Comparison of ENCODE assay signal across 17 cellular contexts in the genomic region with DNA sequence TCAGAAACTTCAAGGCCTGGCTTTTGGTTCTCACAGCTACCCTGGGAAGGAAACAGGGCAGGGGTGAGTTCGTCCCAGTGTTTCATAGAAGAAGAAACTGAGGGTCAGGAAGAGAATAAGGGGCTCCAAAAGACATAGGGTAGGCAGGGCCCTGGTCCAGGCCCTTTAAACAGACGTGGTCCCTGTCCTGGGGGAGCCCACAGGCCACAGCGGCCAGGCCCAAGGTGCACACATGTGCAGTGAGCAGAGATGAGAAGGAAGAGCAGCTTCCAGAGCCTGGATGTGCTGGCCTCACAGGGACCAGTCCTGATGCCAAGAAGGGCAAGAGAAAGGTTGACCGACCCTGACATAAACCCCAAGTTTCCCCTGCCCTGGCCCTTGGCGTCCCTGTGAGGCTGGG.
DNase-seq lines count a peak whose midpoint lies in the region; ATAC-seq and TF ChIP-seq lines count a peak whose summit lies in the region.
"Had no signal": no experiment of that assay in that cellular context is flagged by ENCODE, and none has a peak within 500 bp of the region (broad histone marks: within the 10 kb centered on the region; RNA-seq: fewer than 3 reads in every experiment).

No MANE protein-coding gene starts in this region.

- H3K4me1 ChIP-seq in IMR-90 (ENCODE audit: control insufficient read depth, insufficient read depth, low read length) (peaks cover 35% of the 10 kb centered on the region), osteoblast (ENCODE audit: insufficient read depth, low read length) (peaks cover 29% of the 10 kb centered on the region)
- H3K4me1 ChIP-seq: Caco-2 had no signal

- peak overlapping the region; percentile 49; the same call in 1 of the 3 replicates for H2BK15ac ChIP-seq in IMR-90 (ENCODE audit: low read depth, low read length)

- no peak overlapping the region for H3K4me3 Mint-ChIP-seq in nephron
- H3K4me3 Mint-ChIP-seq: B cell; CD4-positive, CD25-positive, alpha-beta regulatory T cell; CD8-positive, alpha-beta T cell; GM23338; H9 had no signal

- no peaks in the 10 kb centered on the region for H3K9me3 ChIP-seq in IMR-90 (ENCODE audit: control insufficient read depth, insufficient read depth, low read length)
- H3K9me3 ChIP-seq in osteoblast (ENCODE audit: low read depth, low read length) = no peaks in the 10 kb centered on the region
- H3K9me3 ChIP-seq: BLaER1, Caco-2 had no signal

- no peak overlapping the region for H3K9ac ChIP-seq in IMR-90 (ENCODE audit: low read depth, low read length)
- H3K9ac ChIP-seq: BLaER1 had no signal

- H2AFZ ChIP-seq in IMR-90 (replicated peaks; ENCODE audit: low read length, poor library complexity) = peak overlapping the region; percentile 45
- no peak overlapping the region for H2AFZ ChIP-seq in osteoblast (ENCODE audit: low read length)
- H2AFZ ChIP-seq: GM23338 had no signal

- H2BK120ac ChIP-seq in IMR-90 (ENCODE audit: low read depth, low read length) = peak overlapping the region; percentile 47; the same call in 1 of the 2 replicates

- no peak overlapping the region for H2BK20ac ChIP-seq in IMR-90 (ENCODE audit: low read depth, low read length)

- no peak overlapping the region for H3K4me2 ChIP-seq in IMR-90 (ENCODE audit: low read depth, low read length)
- H3K4me2 ChIP-seq in osteoblast (ENCODE audit: insufficient read depth, low read length) = no peak overlapping the region
- H3K4me2 ChIP-seq: BLaER1, GM23338 had no signal

- H3K14ac ChIP-seq in IMR-90 (replicated peaks; ENCODE audit: low read depth, low read length) = no peak overlapping the region

- dilution Hi-C loops in IMR-90 (cut with HindIII; ENCODE audit: low sequenced_read_pairs, unreplicated experiment) = no loop called here

- H2BK5ac ChIP-seq in IMR-90 (ENCODE audit: low read depth, low read length, poor library complexity, severe bottlenecking) = no peak overlapping the region

- H3K27me3 ChIP-seq in IMR-90 (ENCODE audit: control insufficient read depth, insufficient read depth, low read length) (no peaks in the 10 kb centered on the region), osteoblast (ENCODE audit: insufficient read depth, low read length) (no peaks in the 10 kb centered on the region)
- H3K27me3 ChIP-seq: BLaER1 had no signal

- H3K56ac ChIP-seq in IMR-90 (ENCODE audit: extremely low read depth, insufficient read depth, low read length) = no peak overlapping the region

- DNase-seq in IMR-90 (no peak), osteoblast (ENCODE audit: insufficient read length, low spot score, missing footprints) (peak; percentile 30), RPMI8226 (no peak), epidermal melanocyte (ENCODE audit: insufficient read length, low spot score) (no peak), RWPE1 (ENCODE audit: low spot score) (no peak)
- DNase-seq: Caco-2; CD4-positive, CD25-positive, alpha-beta regulatory T cell; CD8-positive, alpha-beta T cell; DMS79 treated with DMSO at 0.1 percent for 48 hours; GF-D8; H9 had no signal

- no peaks in the 10 kb centered on the region for H3K36me3 Mint-ChIP-seq in nephron (ENCODE audit: low read depth)
- H3K36me3 Mint-ChIP-seq: CD4-positive, CD25-positive, alpha-beta regulatory T cell; CD8-positive, alpha-beta T cell had no signal

- H2AK5ac ChIP-seq in IMR-90 (ENCODE audit: low read depth, low read length) = peak overlapping the region; percentile 86; the same call in 1 of the 2 replicates

- intact Hi-C loops in IMR-90 (cut with micrococcal nuclease) = loop anchor here (10.0 kb wide), 2 partner anchors 181 to 681 kb away; no protein-coding TSS in a partner anchor

- H3K79me2 ChIP-seq in osteoblast (ENCODE audit: insufficient read depth, low read length) = no peaks in the 10 kb centered on the region

- 0 out of 4 replicates have a peak, but pooled peaks cover 0 to 6% of the 10 kb centered on the region in 2 experiments for H3K79me1 ChIP-seq in IMR-90 (ENCODE audit: low read depth in 1 of 2, low read length in 2 of 2)

- POLR2A ChIA-PET in IMR-90 (lab: Charles Lee; ENCODE audit: unreplicated experiment) = no interaction called here
- POLR2A ChIA-PET in RWPE1 (lab: Yijun Ruan, JAX; ENCODE audit: low non-redundant PET) = no interaction called here

- H2AK9ac ChIP-seq in IMR-90 (replicated peaks; ENCODE audit: low read depth, low read length, poor library complexity) = no peak overlapping the region

- 92% methylated on average over 2 of the region's 5 CpGs; no CpG with 5 or more reads in 1 of the 2 experiments for WGBS in IMR-90 (ENCODE audit: extremely low coverage in 2 of 2, insufficient read length in 1 of 2), 2 experiments

- CTCF ChIA-PET in IMR-90 (lab: Yijun Ruan, JAX) = no interaction called here
- CTCF ChIA-PET in RWPE1 (lab: Yijun Ruan, JAX) = no interaction called here

- TF ChIP-seq CTCF in IMR-90 (conservative IDR thresholded peaks at IDR 0.05; ENCODE audit: low read depth, low read length) (no peak), nephron (IDR thresholded peaks at IDR 0.05; ENCODE audit: unreplicated experiment in 3 of 3) (no peak), osteoblast (IDR thresholded peaks at IDR 0.05; ENCODE audit: extremely low read depth, low read depth, low read length) (no peak), RWPE1 (conservative IDR thresholded peaks at IDR 0.05; ENCODE audit: low read depth) (no peak)

- H3K27me3 Mint-ChIP-seq in nephron (ENCODE audit: low read depth) = peaks cover 13% of the 10 kb centered on the region
- H3K27me3 Mint-ChIP-seq: B cell; CD4-positive, CD25-positive, alpha-beta regulatory T cell had no signal

- H3K9me3 Mint-ChIP-seq in nephron = no peaks in the 10 kb centered on the region
- H3K9me3 Mint-ChIP-seq: CD4-positive, CD25-positive, alpha-beta regulatory T cell; CD8-positive, alpha-beta T cell; GM23338; H9 had no signal

- H4K20me1 ChIP-seq in IMR-90 (ENCODE audit: insufficient read depth, low read length) (no peaks in the 10 kb centered on the region), osteoblast (ENCODE audit: insufficient read depth, low read length) (no peaks in the 10 kb centered on the region)
- H4K20me1 ChIP-seq: BLaER1 had no signal

- peak overlapping the region in 2 of 3 experiments; percentile 29 to 82 for H3K27ac Mint-ChIP-seq in nephron
- H3K27ac Mint-ChIP-seq: B cell; CD4-positive, CD25-positive, alpha-beta regulatory T cell; CD8-positive, alpha-beta T cell; GM23338 had no signal

- peak overlapping the region; percentile 81; the same call in 1 of the 2 replicates for H4K91ac ChIP-seq in IMR-90 (ENCODE audit: insufficient read depth, low read depth, low read length)

- no TSS peak for BruUV-seq in IMR-90 (replicated peaks; lab: Mats Ljungman, UMichigan)

- no peaks in the 10 kb centered on the region for H3K36me3 ChIP-seq in IMR-90 (ENCODE audit: control insufficient read depth, insufficient read depth, low read length)
- H3K36me3 ChIP-seq in osteoblast (ENCODE audit: insufficient read depth, low read length) = no peaks in the 10 kb centered on the region
- H3K36me3 ChIP-seq: BLaER1 had no signal

- no peak overlapping the region for H3K23ac ChIP-seq in IMR-90 (ENCODE audit: low read depth, low read length)

- H3K27ac ChIP-seq in IMR-90 (ENCODE audit: insufficient read depth, low read length) (no peak overlapping the region), osteoblast (ENCODE audit: low read depth, low read length) (no peak overlapping the region), RWPE1 (no peak overlapping the region)
- H3K27ac ChIP-seq: BLaER1, C4-2B had no signal

- H3K18ac ChIP-seq in IMR-90 (ENCODE audit: low read depth, low read length) = no peak overlapping the region

- no peak for TF ChIP-seq RAD21 in IMR-90 (IDR thresholded peaks at IDR 0.05; ENCODE audit: low read length)

- no peak for TF ChIP-seq POLR2A in IMR-90 (IDR thresholded peaks at IDR 0.05; ENCODE audit: low read depth, low read length)

- H3K9me1 ChIP-seq in IMR-90 (ENCODE audit: insufficient read depth, low read length) = peaks cover 28% of the 10 kb centered on the region

- no peak for ATAC-seq in IMR-90 (ENCODE audit: low read depth)
- ATAC-seq: CD8-positive, alpha-beta T cell; HCT116 had no signal

- H4K5ac ChIP-seq in IMR-90 (ENCODE audit: low read depth, low read length) = no peak overlapping the region

- in situ Hi-C loops in IMR-90 (cut with MboI; ENCODE audit: low sequenced_read_pairs) = no loop called here

- H4K8ac ChIP-seq in IMR-90 (ENCODE audit: low read depth in 2 of 2, low read length in 2 of 2) = no peak overlapping the region

- H3K4me1 Mint-ChIP-seq in nephron = peaks cover 39% of the 10 kb centered on the region
- H3K4me1 Mint-ChIP-seq: B cell; CD4-positive, CD25-positive, alpha-beta regulatory T cell had no signal

- H3K4me3 ChIP-seq in IMR-90 (ENCODE audit: insufficient read depth, low read depth, low read length) (no peak overlapping the region), osteoblast (ENCODE audit: insufficient read depth, low read length) (no peak overlapping the region)
- H3K4me3 ChIP-seq: BLaER1, GM23338 had no signal

- H3K4ac ChIP-seq in IMR-90 (ENCODE audit: low read depth, low read length) = peak overlapping the region; percentile 17; the same call in 1 of the 2 replicates

TF ChIP-seq in IMR-90, 13 proteins besides CTCF, POLR2A, EP300 and RAD21:
- TF ChIP-seq SMC3 (IDR thresholded peaks at IDR 0.05; ENCODE audit: low read depth, low read length) (no peak), MXI1 (IDR thresholded peaks at IDR 0.05; ENCODE audit: borderline replicate concordance, low read depth, low read length) (no peak), CEBPB (IDR thresholded peaks at IDR 0.05; ENCODE audit: low read depth, low read length) (no peak), RFX5 (IDR thresholded peaks at IDR 0.05; ENCODE audit: low read depth, low read length) (no peak), CHD1 (IDR thresholded peaks at IDR 0.05; ENCODE audit: low read depth, low read length) (no peak)
- TF ChIP-seq, protein P1, sequence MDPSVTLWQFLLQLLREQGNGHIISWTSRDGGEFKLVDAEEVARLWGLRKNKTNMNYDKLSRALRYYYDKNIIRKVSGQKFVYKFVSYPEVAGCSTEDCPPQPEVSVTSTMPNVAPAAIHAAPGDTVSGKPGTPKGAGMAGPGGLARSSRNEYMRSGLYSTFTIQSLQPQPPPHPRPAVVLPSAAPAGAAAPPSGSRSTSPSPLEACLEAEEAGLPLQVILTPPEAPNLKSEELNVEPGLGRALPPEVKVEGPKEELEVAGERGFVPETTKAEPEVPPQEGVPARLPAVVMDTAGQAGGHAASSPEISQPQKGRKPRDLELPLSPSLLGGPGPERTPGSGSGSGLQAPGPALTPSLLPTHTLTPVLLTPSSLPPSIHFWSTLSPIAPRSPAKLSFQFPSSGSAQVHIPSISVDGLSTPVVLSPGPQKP (IDR thresholded peaks at IDR 0.05; ENCODE audit: borderline replicate concordance, low read depth, low read length) = no peak
